9 cellular contexts compared by ENCODE assay signal in the genomic region with DNA sequence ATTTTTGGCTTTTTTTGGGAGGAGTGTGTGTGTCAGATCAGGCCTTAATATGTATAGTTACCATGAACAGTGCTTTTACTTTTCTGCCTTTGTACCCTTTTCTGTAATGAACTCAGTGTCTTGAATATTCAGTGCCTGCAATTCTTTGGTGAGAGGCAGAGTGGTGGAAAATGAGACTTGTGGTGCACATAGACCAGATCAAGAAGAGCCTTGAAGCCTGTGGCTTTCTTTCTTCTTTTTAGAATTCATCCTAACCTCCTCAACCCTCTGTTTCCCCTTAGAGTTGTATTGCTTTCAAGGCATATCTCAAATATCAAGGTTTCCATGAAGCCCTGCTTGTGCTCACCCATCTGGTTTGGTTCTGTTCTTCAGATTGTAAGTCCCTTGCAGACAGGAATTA. TPM values are rescaled to one million over a fixed set of nuclear protein-coding genes. Genes with fewer than 3 reads are reported as not detected.
DNase-seq lines count a peak whose midpoint lies in the region; ATAC-seq and TF ChIP-seq lines count a peak whose summit lies in the region.
"Had no signal": no experiment of that assay in that cellular context is flagged by ENCODE, and none has a peak within 500 bp of the region (broad histone marks: within the 10 kb centered on the region; RNA-seq: fewer than 3 reads in every experiment).

No MANE protein-coding gene starts in this region.

- H3K9me3 ChIP-seq in SK-N-SH: no peaks in the 10 kb centered on the region
- no peaks in the 10 kb centered on the region for H3K9me3 ChIP-seq in esophagus muscularis mucosa
- H3K9me3 ChIP-seq in smooth muscle cell (replicated peaks; ENCODE audit: low read depth): no peaks in the 10 kb centered on the region

- TF ChIP-seq RAD21 in SK-N-SH (IDR thresholded peaks at IDR 0.05; ENCODE audit: low read length): no peak

- ATAC-seq in SK-N-SH treated with all-trans-retinoic acid at 6 μM for 48 hours: no peak
- peak in 1 of 4 experiments; percentile 29 for ATAC-seq in T-cell (replicated peaks in 1 of 4)

- H3K36me3 Mint-ChIP-seq in T-cell: peaks cover 25% of the 10 kb centered on the region

- H3K9me3 Mint-ChIP-seq in T-cell: no peaks in the 10 kb centered on the region

- intact Hi-C loops in esophagus muscularis mucosa (cut with DNase I): no loop called here

- no peak for TF ChIP-seq POLR2A in esophagus muscularis mucosa (IDR thresholded peaks at IDR 0.05; ENCODE audit: low read depth)

- peak overlapping the region; percentile 93 for H3K4me3 Mint-ChIP-seq in T-cell

- peaks cover 76% of the 10 kb centered on the region for H3K79me2 ChIP-seq in SK-N-SH (ENCODE audit: insufficient read depth)
- H3K79me2 ChIP-seq in smooth muscle cell (ENCODE audit: low read depth): peaks cover 74% of the 10 kb centered on the region

- H3K27ac Mint-ChIP-seq in T-cell: peak overlapping the region; percentile 74 to 86

- peaks cover 0 to 4% of the 10 kb centered on the region in 2 experiments; a peak in 3 of 4 replicates for H3K4me1 ChIP-seq in SK-N-SH (ENCODE audit: control insufficient read depth in 1 of 2, insufficient read depth in 2 of 2, low read depth in 1 of 2, low read length in 1 of 2)
- peaks cover 37 to 61% (median 57%) of the 10 kb centered on the region in 4 donors for H3K4me1 ChIP-seq in esophagus muscularis mucosa
- H3K4me1 ChIP-seq in smooth muscle cell (ENCODE audit: low read depth): peaks cover 20% of the 10 kb centered on the region

- TF ChIP-seq EP300 in SK-N-SH (IDR thresholded peaks at IDR 0.05; ENCODE audit: borderline replicate concordance in 1 of 2, low read depth in 1 of 2, low read length in 1 of 2): no peak
- TF ChIP-seq EP300 in esophagus muscularis mucosa (IDR thresholded peaks at IDR 0.05): no peak

- H3K9ac ChIP-seq in SK-N-SH (peak overlapping the region; percentile 91; the same call in 1 of the 2 replicates), smooth muscle cell (ENCODE audit: low read depth) (peak overlapping the region; percentile 59)

- H3F3A ChIP-seq in SK-N-SH (replicated peaks; ENCODE audit: insufficient read depth): peaks cover 5% of the 10 kb centered on the region
- H3F3A ChIP-seq in smooth muscle cell (ENCODE audit: low read depth): no peaks in the 10 kb centered on the region

- no peaks in the 10 kb centered on the region for H3K9me2 ChIP-seq in SK-N-SH

- H3K27ac ChIP-seq in SK-N-SH (ENCODE audit: low read depth in 2 of 2, low read length in 1 of 2) (no peak overlapping the region; a peak in 1 of 4 replicates), esophagus muscularis mucosa (replicated peaks in 1 of 4) (no peak overlapping the region), smooth muscle cell (ENCODE audit: low read depth) (no peak overlapping the region)

- H3K27me3 ChIP-seq in SK-N-SH (ENCODE audit: insufficient read depth) (no peaks in the 10 kb centered on the region), esophagus muscularis mucosa (no peaks in the 10 kb centered on the region), smooth muscle cell (ENCODE audit: low read depth) (no peaks in the 10 kb centered on the region)

- H3K4me2 ChIP-seq in SK-N-SH: peak overlapping the region; percentile 99
- peak overlapping the region; percentile 94 for H3K4me2 ChIP-seq in smooth muscle cell

- no peak for TF ChIP-seq CTCF in SK-N-SH (IDR thresholded peaks at IDR 0.05)
- no peak for TF ChIP-seq CTCF in esophagus muscularis mucosa (IDR thresholded peaks at IDR 0.05)
- no peak for TF ChIP-seq CTCF in smooth muscle cell (IDR thresholded peaks at IDR 0.05; ENCODE audit: borderline replicate concordance, insufficient read depth, poor library complexity, severe bottlenecking)

- in situ Hi-C loops in ACHN (cut with HindIII; ENCODE audit: low pct_ligation_motif_present, low pct_unique_long_range_greater_than_20kb, low sequenced_read_pairs): no loop called here

- H3K36me3 ChIP-seq in SK-N-SH (replicated peaks in 1 of 2; ENCODE audit: control insufficient read depth in 1 of 2, insufficient read depth in 2 of 2, low read length in 1 of 2): peaks cover 2 to 26% of the 10 kb centered on the region in 2 experiments
- no peaks in the 10 kb centered on the region for H3K36me3 ChIP-seq in esophagus muscularis mucosa
- H3K36me3 ChIP-seq in smooth muscle cell (ENCODE audit: low read depth): no peaks in the 10 kb centered on the region

- H3K4me1 Mint-ChIP-seq in T-cell: peaks cover 59 to 72% (median 63%) of the 10 kb centered on the region in 3 donors

- peak overlapping the region; percentile 83 to 90 for H3K4me3 ChIP-seq in SK-N-SH (ENCODE audit: low read depth in 2 of 2, low read length in 1 of 2)
- H3K4me3 ChIP-seq in esophagus muscularis mucosa: peak overlapping the region; percentile 94 to 99 (median 96)
- H3K4me3 ChIP-seq in smooth muscle cell: peak overlapping the region; percentile 92

- CTCF ChIA-PET in SK-N-SH (lab: Yijun Ruan, JAX) (interaction anchor here (1.0 kb wide), 1 partner anchor 156 kb away, joined by 3 read pairs; no protein-coding TSS in a partner anchor), T-cell (lab: Charles Lee) (no interaction called here)

- H4K20me1 ChIP-seq in SK-N-SH (ENCODE audit: insufficient read depth) (peaks cover 61% of the 10 kb centered on the region), smooth muscle cell (ENCODE audit: low read depth) (peaks cover 69% of the 10 kb centered on the region)

- POLR2A ChIA-PET in SK-N-SH (lab: Yijun Ruan, JAX): no interaction called here
- POLR2A ChIA-PET in T-cell (lab: Charles Lee): no interaction called here

- H3K27me3 Mint-ChIP-seq in T-cell: no peaks in the 10 kb centered on the region

- DNase-seq in SK-N-SH: no peak
- DNase-seq in T-cell: no peak
- no peak for DNase-seq in esophagus muscularis mucosa (ENCODE audit: extremely low spot score)
- DNase-seq in smooth muscle cell (lab: John Stamatoyannopoulos, UW; ENCODE audit: unreplicated experiment): no peak
- DNase-seq in globus pallidus (ENCODE audit: low spot score): no peak
- DNase-seq in putamen (ENCODE audit: low spot score): no peak
- DNase-seq in ACHN: no peak
- DNase-seq: dermis blood vessel endothelial cell had no signal

- H2AFZ ChIP-seq in SK-N-SH (ENCODE audit: low read depth) (no peak overlapping the region), smooth muscle cell (ENCODE audit: low read depth) (no peak overlapping the region)

TF ChIP-seq in SK-N-SH, 30 proteins besides CTCF, POLR2A, EP300 and RAD21 (continues in another document):
- TF ChIP-seq TAF1 (IDR thresholded peaks at IDR 0.05; ENCODE audit: borderline replicate concordance, low read depth, low read length): no peak
- TF ChIP-seq FOSL2 (IDR thresholded peaks at IDR 0.05; ENCODE audit: borderline replicate concordance, low read depth): no peak

TF ChIP-seq in SK-N-SH treated with all-trans-retinoic acid at 6 μM for 48 hours, 23 proteins besides CTCF, POLR2A, EP300 and RAD21 (continues in another document):
- no peak for TF ChIP-seq SNAI2 (CRISPR knock-in tag; IDR thresholded peaks at IDR 0.05)
- no peak for TF ChIP-seq ZNF565 (CRISPR knock-in tag; conservative IDR thresholded peaks at IDR 0.05; ENCODE audit: low read depth)
- TF ChIP-seq TOX (CRISPR knock-in tag; IDR thresholded peaks at IDR 0.05; ENCODE audit: borderline replicate concordance): no peak
- TF ChIP-seq CSDC2 (CRISPR knock-in tag; IDR thresholded peaks at IDR 0.05): no peak
- TF ChIP-seq, protein P1, sequence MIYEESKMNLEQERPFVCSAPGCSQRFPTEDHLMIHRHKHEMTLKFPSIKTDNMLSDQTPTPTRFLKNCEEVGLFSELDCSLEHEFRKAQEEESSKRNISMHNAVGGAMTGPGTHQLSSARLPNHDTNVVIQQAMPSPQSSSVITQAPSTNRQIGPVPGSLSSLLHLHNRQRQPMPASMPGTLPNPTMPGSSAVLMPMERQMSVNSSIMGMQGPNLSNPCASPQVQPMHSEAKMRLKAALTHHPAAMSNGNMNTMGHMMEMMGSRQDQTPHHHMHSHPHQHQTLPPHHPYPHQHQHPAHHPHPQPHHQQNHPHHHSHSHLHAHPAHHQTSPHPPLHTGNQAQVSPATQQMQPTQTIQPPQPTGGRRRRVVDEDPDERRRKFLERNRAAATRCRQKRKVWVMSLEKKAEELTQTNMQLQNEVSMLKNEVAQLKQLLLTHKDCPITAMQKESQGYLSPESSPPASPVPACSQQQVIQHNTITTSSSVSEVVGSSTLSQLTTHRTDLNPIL (CRISPR knock-in tag; IDR thresholded peaks at IDR 0.05; ENCODE audit: low read depth): no peak
- TF ChIP-seq TCF4 (CRISPR knock-in tag; IDR thresholded peaks at IDR 0.05; ENCODE audit: borderline replicate concordance): no peak
- no peak for TF ChIP-seq ESRRG (CRISPR knock-in tag; IDR thresholded peaks at IDR 0.05)
- no peak for TF ChIP-seq GLIS3 (CRISPR knock-in tag; IDR thresholded peaks at IDR 0.05)
- TF ChIP-seq ISL1 (CRISPR knock-in tag; IDR thresholded peaks at IDR 0.05): no peak
- no peak for TF ChIP-seq ZFP30 (CRISPR knock-in tag; IDR thresholded peaks at IDR 0.05)

RNA-seq across cellular contexts. Expression of a gene that starts 2.6 kb away (rescaled TPM):
- polyA plus RNA-seq in SK-N-SH (2012; rRNA removed) (9.4 and 14.0 TPM in 2 replicates), smooth muscle cell (14.6 and 15.5 TPM in 2 replicates)
- polyA plus RNA-seq in SK-N-SH (2012; cell fraction: cytosol; rRNA removed): 15.1 and 16.7 TPM in 2 replicates
- 23.2 and 37.0 TPM in 2 replicates for polyA plus RNA-seq in SK-N-SH (2012; cell fraction: nucleus; rRNA removed)
- total RNA-seq in T-cell (100 to 1,000 TPM in 2 of 5 donors, 10 to 100 TPM in 3; 73.0 to 121 (median 86.5) TPM), esophagus muscularis mucosa (10 to 100 TPM; 31.0 to 47.2 (median 36.0) TPM), smooth muscle cell (22.3 and 29.7 TPM in 2 replicates)

RNA-seq across cellular contexts. Expression of a gene that starts 52.8 kb away (rescaled TPM):
- 42.6 and 56.7 TPM in 2 replicates for polyA plus RNA-seq in SK-N-SH (2012; rRNA removed)
- polyA plus RNA-seq in SK-N-SH (2012; cell fraction: cytosol; rRNA removed): 65.7 and 79.5 TPM in 2 replicates
- 20.8 and 36.2 TPM in 2 replicates for polyA plus RNA-seq in SK-N-SH (2012; cell fraction: nucleus; rRNA removed)
- 10 to 100 TPM; 38.8 to 48.8 (median 44.8) TPM for total RNA-seq in T-cell
- 10 to 100 TPM; 19.1 to 26.7 (median 23.2) TPM for total RNA-seq in esophagus muscularis mucosa
- 34.9 and 36.2 TPM in 2 replicates for total RNA-seq in smooth muscle cell
- polyA plus RNA-seq in smooth muscle cell: 14.6 and 17.5 TPM in 2 replicates

RNA-seq across cellular contexts. Expression of a gene that starts 52.8 kb away (rescaled TPM):
- 35.1 and 50.8 TPM in 2 replicates for polyA plus RNA-seq in SK-N-SH (2012; rRNA removed)
- polyA plus RNA-seq in SK-N-SH (2012; cell fraction: cytosol; rRNA removed): 27.0 and 33.1 TPM in 2 replicates
- 62.9 and 79.3 TPM in 2 replicates for polyA plus RNA-seq in SK-N-SH (2012; cell fraction: nucleus; rRNA removed)
- 10 to 100 TPM; 38.7 to 46.2 (median 42.3) TPM for total RNA-seq in T-cell
- 10 to 100 TPM; 12.3 to 21.6 (median 16.2) TPM for total RNA-seq in esophagus muscularis mucosa
- total RNA-seq in smooth muscle cell: 27.3 and 33.5 TPM in 2 replicates
- 9.4 and 9.6 TPM in 2 replicates for polyA plus RNA-seq in smooth muscle cell
